Comparison of ENCODE assay signal across 1 cellular context in genomic region chr11:73766763-73767162, GRCh38.
A peak's percentile ranks its signal among the peaks of the same experiment; 100 is the strongest.
TF ChIP-seq lines count a peak whose summit lies in the region.

No MANE protein-coding gene starts in this region.

TF ChIP-seq in K562, 482 proteins besides CTCF, POLR2A, EP300 and RAD21:
- no peak for TF ChIP-seq IRF9 (tag; IDR thresholded peaks at IDR 0.05)
- TF ChIP-seq ARID2 (IDR thresholded peaks at IDR 0.05) = no peak
- peak; percentile 20; the same call in 1 of the 2 replicates for TF ChIP-seq JUND (IDR thresholded peaks at IDR 0.05; ENCODE audit: borderline replicate concordance, low read depth, low read length)
- no peak for TF ChIP-seq JUND (tag; IDR thresholded peaks at IDR 0.05; ENCODE audit: borderline replicate concordance, low read depth, low read length)
- TF ChIP-seq, protein P1, sequence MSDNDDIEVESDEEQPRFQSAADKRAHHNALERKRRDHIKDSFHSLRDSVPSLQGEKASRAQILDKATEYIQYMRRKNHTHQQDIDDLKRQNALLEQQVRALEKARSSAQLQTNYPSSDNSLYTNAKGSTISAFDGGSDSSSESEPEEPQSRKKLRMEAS (CRISPR knock-in tag; IDR thresholded peaks at IDR 0.05) = no peak
- TF ChIP-seq, protein P2, sequence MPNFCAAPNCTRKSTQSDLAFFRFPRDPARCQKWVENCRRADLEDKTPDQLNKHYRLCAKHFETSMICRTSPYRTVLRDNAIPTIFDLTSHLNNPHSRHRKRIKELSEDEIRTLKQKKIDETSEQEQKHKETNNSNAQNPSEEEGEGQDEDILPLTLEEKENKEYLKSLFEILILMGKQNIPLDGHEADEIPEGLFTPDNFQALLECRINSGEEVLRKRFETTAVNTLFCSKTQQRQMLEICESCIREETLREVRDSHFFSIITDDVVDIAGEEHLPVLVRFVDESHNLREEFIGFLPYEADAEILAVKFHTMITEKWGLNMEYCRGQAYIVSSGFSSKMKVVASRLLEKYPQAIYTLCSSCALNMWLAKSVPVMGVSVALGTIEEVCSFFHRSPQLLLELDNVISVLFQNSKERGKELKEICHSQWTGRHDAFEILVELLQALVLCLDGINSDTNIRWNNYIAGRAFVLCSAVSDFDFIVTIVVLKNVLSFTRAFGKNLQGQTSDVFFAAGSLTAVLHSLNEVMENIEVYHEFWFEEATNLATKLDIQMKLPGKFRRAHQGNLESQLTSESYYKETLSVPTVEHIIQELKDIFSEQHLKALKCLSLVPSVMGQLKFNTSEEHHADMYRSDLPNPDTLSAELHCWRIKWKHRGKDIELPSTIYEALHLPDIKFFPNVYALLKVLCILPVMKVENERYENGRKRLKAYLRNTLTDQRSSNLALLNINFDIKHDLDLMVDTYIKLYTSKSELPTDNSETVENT (CRISPR knock-in tag; IDR thresholded peaks at IDR 0.05) = no peak
- TF ChIP-seq CC2D1A (IDR thresholded peaks at IDR 0.05) = no peak
- TF ChIP-seq ZNF764 (CRISPR knock-in tag; IDR thresholded peaks at IDR 0.05; ENCODE audit: low read depth) = no peak
- TF ChIP-seq KDM1A (IDR thresholded peaks at IDR 0.05) = no peak
